In the genomic region with DNA sequence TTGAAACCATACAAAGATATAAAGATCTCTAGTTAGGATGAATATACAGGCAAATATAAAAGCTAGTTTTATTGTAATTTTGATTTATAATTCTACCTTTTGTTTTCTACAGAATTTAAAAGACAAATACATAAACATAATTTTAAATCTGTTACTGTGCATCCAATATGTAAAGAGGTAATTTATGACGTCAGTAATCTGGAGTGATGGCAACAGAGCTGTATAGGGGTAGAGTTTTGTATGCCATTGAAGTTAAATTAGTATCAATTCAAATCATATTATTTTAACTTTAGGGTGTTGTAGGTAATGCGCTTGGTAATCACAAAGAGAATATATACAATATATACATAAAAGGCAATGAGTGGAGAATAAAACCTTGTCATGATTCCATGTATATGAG, we compare ENCODE assay signal across 7 cellular contexts.
"Had no signal": no experiment of that assay in that cellular context is flagged by ENCODE, and none has a peak within 500 bp of the region (broad histone marks: within the 10 kb centered on the region; RNA-seq: fewer than 3 reads in every experiment).

No MANE protein-coding gene starts in this region.

- FAIRE-seq: GM12878, GM12891, GM12892, GM18507, GM19239 had no signal

- H3K4me3 ChIP-seq: GM12878 had no signal

- DNase-seq: GDM1, GF-D8 had no signal

- ATAC-seq: GM12878 had no signal
